ENCODE assay signal across 9 cellular contexts in genomic region chr9:131668057-131668438, GRCh38.
DNase-seq lines count a peak whose midpoint lies in the region; ATAC-seq, FAIRE-seq and TF ChIP-seq lines count a peak whose summit lies in the region.
"Had no signal": no experiment of that assay in that cellular context is flagged by ENCODE, and none has a peak within 500 bp of the region (broad histone marks: within the 10 kb centered on the region; RNA-seq: fewer than 3 reads in every experiment).

No MANE protein-coding gene starts in this region.

- H3K27me3 ChIP-seq in brain microvascular endothelial cell (replicated peaks) (no peaks in the 10 kb centered on the region), sigmoid colon (no peaks in the 10 kb centered on the region)

- in situ Hi-C loops in brain microvascular endothelial cell (cut with HindIII; ENCODE audit: low pct_ligation_motif_present, low sequenced_read_pairs), result no loop called here

- intact Hi-C loops in sigmoid colon (cut with DNase I), result no loop called here

- no peaks in the 10 kb centered on the region for H3K9me3 ChIP-seq in sigmoid colon

- DNase-seq in GM12865 (ENCODE audit: low read depth) (no peak), brain microvascular endothelial cell (no peak), sigmoid colon (no peak), RCC 7860 (ENCODE audit: low spot score) (no peak), iPS-NIHi7 (ENCODE audit: extremely low spot score) (no peak), substantia nigra (lab: John Stamatoyannopoulos, UW) (no peak), kidney glomerular epithelial cell (lab: John Stamatoyannopoulos, UW) (no peak)
- DNase-seq: NCI-H1436 treated with DMSO at 0.1 percent for 48 hours had no signal

- ATAC-seq in HG03342 (IDR thresholded peaks at IDR 0.05; ENCODE audit: unreplicated experiment), result peak; percentile 10

- H3K4me1 ChIP-seq in sigmoid colon, result peaks cover 0 to 59% (median 45%) of the 10 kb centered on the region in 4 donors

- TF ChIP-seq EP300 in sigmoid colon (IDR thresholded peaks at IDR 0.05), result no peak

- TF ChIP-seq POLR2A in sigmoid colon (IDR thresholded peaks at IDR 0.05), result no peak

- no peak for FAIRE-seq in RCC 7860 (lab: Jason Lieb, UNC)

- H3K27ac ChIP-seq in brain microvascular endothelial cell, result peak overlapping the region; percentile 81
- H3K27ac ChIP-seq in sigmoid colon, result peak overlapping the region in 3 of 4 donors; percentile 67 to 86 (median 85)
- H3K27ac ChIP-seq in substantia nigra (ENCODE audit: low read depth, low read length, poor library complexity, severe bottlenecking), result no peak overlapping the region

- H3K4me3 ChIP-seq in GM12865 (ENCODE audit: low read depth, low read length) (peak overlapping the region; percentile 93), brain microvascular endothelial cell (ENCODE audit: low read depth, low read length) (no peak overlapping the region), sigmoid colon (no peak overlapping the region)

- 65 to 86% methylated on average over 9 of the region's 9 CpGs for WGBS in sigmoid colon, 2 donors

- H3K36me3 ChIP-seq in brain microvascular endothelial cell (replicated peaks) (no peaks in the 10 kb centered on the region), sigmoid colon (no peaks in the 10 kb centered on the region)

- no peak for TF ChIP-seq CTCF in GM12865 (IDR thresholded peaks at IDR 0.05; ENCODE audit: insufficient read depth, low read depth, low read length, missing control alignments)
- TF ChIP-seq CTCF in brain microvascular endothelial cell (IDR thresholded peaks at IDR 0.05; ENCODE audit: low read depth, low read length, missing control alignments), result no peak
- TF ChIP-seq CTCF in sigmoid colon (IDR thresholded peaks at IDR 0.05), result no peak
